ENCODE assay signal across 26 cellular contexts in genomic region chr6:32935551-32936246, GRCh38. TPM values are rescaled to one million over a fixed set of nuclear protein-coding genes. Genes with fewer than 3 reads are reported as not detected.
DNase-seq lines count a peak whose midpoint lies in the region; ATAC-seq, FAIRE-seq and TF ChIP-seq lines count a peak whose summit lies in the region.
"Had no signal": no experiment of that assay in that cellular context is flagged by ENCODE, and none has a peak within 500 bp of the region (broad histone marks: within the 10 kb centered on the region; RNA-seq: fewer than 3 reads in every experiment).

No MANE protein-coding gene starts in this region.

- TF ChIP-seq CTCF in lower lobe of right lung (IDR thresholded peaks at IDR 0.05) (no peak), thyroid gland (IDR thresholded peaks at IDR 0.05) (no peak), mammary epithelial cell (conservative IDR thresholded peaks at IDR 0.05 in 1 of 2, IDR thresholded peaks at IDR 0.05 in 1 of 2; ENCODE audit: extremely low read depth in 1 of 2, insufficient read depth in 1 of 2, low read depth in 1 of 2, low read length in 2 of 2) (no peak)

- H3K36me3 Mint-ChIP-seq in IgD-negative memory B cell, result peaks cover 7% of the 10 kb centered on the region
- H3K36me3 Mint-ChIP-seq: activated naive CD4-positive, alpha-beta T cell treated with anti-CD3 and anti-CD28 coated beads, Interleukin-2, amount 50 U/mL, for 72 hours had no signal

- peak overlapping the region; percentile 76 to 93 (median 89) for H3K27ac Mint-ChIP-seq in IgD-negative memory B cell
- H3K27ac Mint-ChIP-seq: activated naive CD4-positive, alpha-beta T cell treated with anti-CD3 and anti-CD28 coated beads, Interleukin-2, amount 50 U/mL, for 72 hours had no signal

- H3K9me3 Mint-ChIP-seq in IgD-negative memory B cell, result no peaks in the 10 kb centered on the region
- H3K9me3 Mint-ChIP-seq: activated naive CD4-positive, alpha-beta T cell treated with anti-CD3 and anti-CD28 coated beads, Interleukin-2, amount 50 U/mL, for 72 hours had no signal

- WGBS in thyroid gland, 2 donors, result 78 to 81% methylated on average over 4 of the region's 4 CpGs
- WGBS in mammary epithelial cell (ENCODE audit: low coverage, missing lambda C conversion rate), result 71% methylated on average over 4 of the region's 4 CpGs

- no TSS peak for BruUV-seq in mammary epithelial cell (replicated peaks; lab: Mats Ljungman, UMichigan)

- H3K79me2 ChIP-seq in mammary epithelial cell (ENCODE audit: insufficient read depth, low read length), result no peaks in the 10 kb centered on the region
- H3K79me2 ChIP-seq: hepatocyte, parathyroid adenoma had no signal

- H3K27me3 Mint-ChIP-seq in IgD-negative memory B cell, result no peaks in the 10 kb centered on the region

- dilution Hi-C loops in mammary epithelial cell (cut with HindIII; ENCODE audit: low sequenced_read_pairs), result no loop called here

- H4K20me1 ChIP-seq in mammary epithelial cell (ENCODE audit: insufficient read depth, low read length), result no peaks in the 10 kb centered on the region

- H3K4me3 ChIP-seq in lower lobe of right lung, result no peak overlapping the region
- no peak overlapping the region for H3K4me3 ChIP-seq in thyroid gland (replicated peaks in 1 of 3)
- no peak overlapping the region for H3K4me3 ChIP-seq in mammary epithelial cell (replicated peaks in 1 of 3; ENCODE audit: insufficient read depth in 1 of 3, low read depth in 2 of 3, low read length in 3 of 3)
- H3K4me3 ChIP-seq: gastrocnemius medialis, hepatocyte, stomach, transverse colon had no signal

- H3K27ac ChIP-seq in lower lobe of right lung (peak overlapping the region; percentile 21), thyroid gland (peak overlapping the region; percentile 36 to 73 (median 72)), mammary epithelial cell (ENCODE audit: insufficient read depth, low read depth, low read length) (no peak overlapping the region)
- H3K27ac ChIP-seq: brain microvascular endothelial cell, gastrocnemius medialis, hepatocyte, parathyroid adenoma had no signal

- peaks cover 35 to 69% (median 52%) of the 10 kb centered on the region in 3 donors for H3K4me1 Mint-ChIP-seq in IgD-negative memory B cell

- peaks cover 21% of the 10 kb centered on the region for H3K36me3 ChIP-seq in lower lobe of right lung
- H3K36me3 ChIP-seq in thyroid gland, result no peaks in the 10 kb centered on the region
- no peaks in the 10 kb centered on the region for H3K36me3 ChIP-seq in mammary epithelial cell (ENCODE audit: insufficient read depth, low read length)
- H3K36me3 ChIP-seq: brain microvascular endothelial cell, gastrocnemius medialis, transverse colon had no signal

- H3K27me3 ChIP-seq in lower lobe of right lung (ENCODE audit: low read depth) (no peaks in the 10 kb centered on the region), thyroid gland (no peaks in the 10 kb centered on the region), mammary epithelial cell (ENCODE audit: insufficient read depth, low read length) (no peaks in the 10 kb centered on the region)
- H3K27me3 ChIP-seq: gastrocnemius medialis, stomach, transverse colon had no signal

- H3K4me1 ChIP-seq in lower lobe of right lung (peaks cover 9% of the 10 kb centered on the region), thyroid gland (peaks cover 37% of the 10 kb centered on the region in 2 donors), mammary epithelial cell (ENCODE audit: insufficient read depth, low read length) (no peaks in the 10 kb centered on the region)

- no peak for DNase-seq in GM12892 (ENCODE audit: insufficient read length)
- no peak for DNase-seq in lower lobe of right lung
- DNase-seq in thyroid gland, result no peak
- no peak for DNase-seq in NCI-H69 (lab: John Stamatoyannopoulos, UW)
- DNase-seq in mammary epithelial cell, result no peak
- DNase-seq: activated CD4-positive, alpha-beta T cell treated with anti-CD3 and anti-CD28 coated beads, Interleukin-2, amount 50 U/mL, for 1 hour; activated effector memory CD4-positive, alpha-beta T cell treated with Interleukin-2 at 50 U/mL for 16 hours; activated T-cell treated with anti-CD3 and anti-CD28 coated beads, Interleukin-2, amount 50 U/mL, for 1 hour; brain microvascular endothelial cell; gastrocnemius medialis; NCI-H146; NCI-H345; NCI-H748 treated with DMSO at 0.1 percent for 48 hours; SHP77 treated with DMSO at 0.1 percent for 48 hours; small intestine; stomach; T-helper 9 cell; transverse colon had no signal

- FAIRE-seq in GM12892 (lab: Jason Lieb, UNC), result no peak
- FAIRE-seq: GM19239, RCC 7860, small intestine had no signal

- TF ChIP-seq POLR2A in GM12892 (IDR thresholded peaks at IDR 0.05; ENCODE audit: low read depth, low read length), result peak; percentile 5; the same call in 1 of the 2 replicates
- TF ChIP-seq POLR2A in thyroid gland (IDR thresholded peaks at IDR 0.05), result no peak

- no peaks in the 10 kb centered on the region for H3K9me3 ChIP-seq in lower lobe of right lung
- no peaks in the 10 kb centered on the region for H3K9me3 ChIP-seq in thyroid gland
- H3K9me3 ChIP-seq in mammary epithelial cell (replicated peaks; ENCODE audit: insufficient read depth, low read length), result no peaks in the 10 kb centered on the region
- H3K9me3 ChIP-seq: gastrocnemius medialis, stomach, transverse colon had no signal

- no peak overlapping the region for H3K9ac ChIP-seq in mammary epithelial cell (ENCODE audit: insufficient read depth, low read length)
- H3K9ac ChIP-seq: parathyroid adenoma had no signal

- CTCF ChIA-PET in mammary epithelial cell (lab: Charles Lee; ENCODE audit: low non-redundant PET), result interaction anchor here (0.8 kb wide), 1 partner anchor 49 kb away, joined by 3 read pairs; no protein-coding TSS in a partner anchor

- H3K4me2 ChIP-seq in mammary epithelial cell (ENCODE audit: insufficient read depth, low read depth, low read length), result no peak overlapping the region
- H3K4me2 ChIP-seq: hepatocyte had no signal

- no peak overlapping the region for H2AFZ ChIP-seq in mammary epithelial cell (ENCODE audit: low read depth, low read length)
- H2AFZ ChIP-seq: hepatocyte, parathyroid adenoma had no signal

- H3K4me3 Mint-ChIP-seq in IgD-negative memory B cell, result peak overlapping the region in 3 of 4 donors; percentile 58 to 90 (median 87)

- ATAC-seq in lower lobe of right lung (no peak), GM18519 (IDR thresholded peaks at IDR 0.05; ENCODE audit: low FRiP score, unreplicated experiment) (no peak)
- ATAC-seq: activated naive CD4-positive, alpha-beta T cell treated with anti-CD3 and anti-CD28 coated beads, Interleukin-2, amount 50 U/mL, for 72 hours; gastrocnemius medialis had no signal

- intact Hi-C loops in lower lobe of right lung (cut with DNase I) (loop anchor here (10.0 kb wide), 1 partner anchor 49 kb away; no protein-coding TSS in a partner anchor), thyroid gland (cut with DNase I) (no loop called here), mammary epithelial cell (cut with micrococcal nuclease) (no loop called here)

- in situ Hi-C loops in mammary epithelial cell (cut with MboI; ENCODE audit: low sequenced_read_pairs in 2 of 2), result loop anchor here in 1 of 2 donors (5.0 kb wide), 1 partner anchor 48 kb away; no protein-coding TSS in a partner anchor

RNA-seq across cellular contexts. Expression of gene HLA-DMB, which starts 5.1 kb away (rescaled TPM):
- polyA plus RNA-seq in GM12892 (2012; ENCODE audit: missing spikeins), result 251 TPM
- polyA plus RNA-seq in IgD-negative memory B cell (771 TPM), mammary epithelial cell (0.03 TPM)
- total RNA-seq in lower lobe of right lung (208 TPM), thyroid gland (10 to 100 TPM; 34.7 to 82.9 (median 51.3) TPM), mammary epithelial cell (not detected)
- polyA minus RNA-seq in mammary epithelial cell, result not detected
- total RNA-seq: lung microvascular endothelial cell had no signal

RNA-seq across cellular contexts. Expression of gene HLA-DMA, which starts 17.2 kb away (rescaled TPM):
- 301 TPM for polyA plus RNA-seq in GM12892 (2012; ENCODE audit: missing spikeins)
- polyA plus RNA-seq in IgD-negative memory B cell, result 946 TPM
- 283 TPM for total RNA-seq in lower lobe of right lung
- 10 to 100 TPM; 10.7 to 41.5 (median 27.3) TPM for total RNA-seq in thyroid gland
- 1 to 10 TPM; 1.5 to 1.7 TPM for total RNA-seq in mammary epithelial cell
- polyA plus RNA-seq in mammary epithelial cell, result 1.7 TPM
- polyA minus RNA-seq in mammary epithelial cell, result 6.2 TPM

RNA-seq across cellular contexts. Expression of gene BRD2, which starts 32.7 kb away (rescaled TPM):
- polyA plus RNA-seq in GM12892 (2012; ENCODE audit: missing spikeins), result 187 TPM
- polyA plus RNA-seq in IgD-negative memory B cell (110 TPM), mammary epithelial cell (122 TPM)
- total RNA-seq in lower lobe of right lung (173 TPM), thyroid gland (100 to 1,000 TPM; 206 to 282 (median 238) TPM), mammary epithelial cell (100 to 1,000 TPM; 114 to 245 TPM)
- 102 TPM for polyA minus RNA-seq in mammary epithelial cell

Comparison
In these comparisons a context has a peak if more than half of its experiments do, and no peak if none do; other contexts are left out.
1. RNA of gene HLA-DMB, which starts 5.1 kb away (total RNA-seq): 208 TPM in lower lobe of right lung (single experiment) and 34.7 to 82.9 TPM in thyroid gland; not detected in mammary epithelial cell; every median in the first group is over 10 times any median in the second.